In the genomic region with DNA sequence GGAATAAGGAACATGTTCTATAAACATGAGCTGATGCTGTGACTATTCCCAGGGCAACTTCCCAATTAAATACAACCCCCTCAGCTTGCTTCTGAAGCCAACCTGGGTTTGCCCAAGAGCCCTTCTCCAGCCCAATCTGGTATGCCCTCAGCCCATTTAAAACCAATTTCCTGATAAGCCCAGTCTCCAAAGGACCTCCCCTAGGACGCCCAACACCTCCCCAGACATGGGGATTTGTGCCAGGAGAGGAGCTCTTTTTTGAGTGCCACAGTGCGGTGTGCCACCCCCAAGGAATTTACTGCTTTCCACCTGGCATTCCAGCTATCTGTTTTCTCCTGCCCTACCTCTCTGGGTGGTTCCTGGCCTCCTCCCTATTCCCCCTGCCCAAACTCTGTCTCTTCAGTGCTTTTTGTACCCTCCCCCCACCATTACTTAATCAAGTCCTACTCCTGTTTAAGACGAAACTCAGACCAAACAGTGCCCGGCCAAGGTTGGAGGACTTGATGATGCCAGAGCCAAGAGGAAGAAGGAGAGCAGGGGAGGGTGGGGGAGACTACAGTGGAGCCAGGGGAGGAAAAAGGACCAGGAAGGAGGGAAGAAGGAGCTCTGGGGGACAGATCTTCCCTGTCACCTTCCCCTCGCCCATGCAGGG, we compare ENCODE assay signal across 1 cellular context.
TF ChIP-seq lines count a peak whose summit lies in the region.

No MANE protein-coding gene starts in this region.

TF ChIP-seq in HEK293, 187 proteins besides CTCF, POLR2A, EP300 and RAD21:
- TF ChIP-seq IKZF3 (tag by site-specific recombination; IDR thresholded peaks at IDR 0.05) (no peak), ZNF660 (tag by site-specific recombination; IDR thresholded peaks at IDR 0.05) (no peak), GLIS1 (tag by site-specific recombination; IDR thresholded peaks at IDR 0.05) (peak; percentile 36; the same call in 1 of the 2 replicates)
- TF ChIP-seq, protein P1, sequence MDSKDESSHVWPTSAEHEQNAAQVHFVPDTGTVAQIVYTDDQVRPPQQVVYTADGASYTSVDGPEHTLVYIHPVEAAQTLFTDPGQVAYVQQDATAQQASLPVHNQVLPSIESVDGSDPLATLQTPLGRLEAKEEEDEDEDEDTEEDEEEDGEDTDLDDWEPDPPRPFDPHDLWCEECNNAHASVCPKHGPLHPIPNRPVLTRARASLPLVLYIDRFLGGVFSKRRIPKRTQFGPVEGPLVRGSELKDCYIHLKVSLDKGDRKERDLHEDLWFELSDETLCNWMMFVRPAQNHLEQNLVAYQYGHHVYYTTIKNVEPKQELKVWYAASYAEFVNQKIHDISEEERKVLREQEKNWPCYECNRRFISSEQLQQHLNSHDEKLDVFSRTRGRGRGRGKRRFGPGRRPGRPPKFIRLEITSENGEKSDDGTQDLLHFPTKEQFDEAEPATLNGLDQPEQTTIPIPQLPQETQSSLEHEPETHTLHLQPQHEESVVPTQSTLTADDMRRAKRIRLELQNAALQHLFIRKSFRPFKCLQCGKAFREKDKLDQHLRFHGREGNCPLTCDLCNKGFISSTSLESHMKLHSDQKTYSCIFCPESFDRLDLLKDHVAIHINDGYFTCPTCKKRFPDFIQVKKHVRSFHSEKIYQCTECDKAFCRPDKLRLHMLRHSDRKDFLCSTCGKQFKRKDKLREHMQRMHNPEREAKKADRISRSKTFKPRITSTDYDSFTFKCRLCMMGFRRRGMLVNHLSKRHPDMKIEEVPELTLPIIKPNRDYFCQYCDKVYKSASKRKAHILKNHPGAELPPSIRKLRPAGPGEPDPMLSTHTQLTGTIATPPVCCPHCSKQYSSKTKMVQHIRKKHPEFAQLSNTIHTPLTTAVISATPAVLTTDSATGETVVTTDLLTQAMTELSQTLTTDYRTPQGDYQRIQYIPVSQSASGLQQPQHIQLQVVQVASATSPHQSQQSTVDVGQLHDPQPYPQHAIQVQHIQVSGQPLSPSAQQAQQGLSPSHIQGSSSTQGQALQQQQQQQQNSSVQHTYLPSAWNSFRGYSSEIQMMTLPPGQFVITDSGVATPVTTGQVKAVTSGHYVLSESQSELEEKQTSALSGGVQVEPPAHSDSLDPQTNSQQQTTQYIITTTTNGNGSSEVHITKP (tag by site-specific recombination; IDR thresholded peaks at IDR 0.05): peak; percentile 10; the same call in 1 of the 2 replicates
